Comparison of ENCODE assay signal across 19 cellular contexts in genomic region chr22:49230194-49230577, GRCh38.
A peak's percentile ranks its signal among the peaks of the same experiment; 100 is the strongest.
DNase-seq lines count a peak whose midpoint lies in the region; ATAC-seq and TF ChIP-seq lines count a peak whose summit lies in the region.
"Had no signal": no experiment of that assay in that cellular context is flagged by ENCODE, and none has a peak within 500 bp of the region (broad histone marks: within the 10 kb centered on the region; RNA-seq: fewer than 3 reads in every experiment).

No MANE protein-coding gene starts in this region.

- H2BK15ac ChIP-seq in neuronal stem cell (ENCODE audit: low read length): no peak overlapping the region

- no peak overlapping the region for H2AFZ ChIP-seq in neuronal stem cell (ENCODE audit: low read length)

- H4K91ac ChIP-seq in neuronal stem cell (ENCODE audit: low read depth, low read length, poor library complexity): no peak overlapping the region

- H3K27me3 Mint-ChIP-seq in activated CD4-positive, alpha-beta T cell treated with anti-CD3 and anti-CD28 coated beads for 36 hours: peaks cover 7% of the 10 kb centered on the region
- peaks cover 14% of the 10 kb centered on the region for H3K27me3 Mint-ChIP-seq in endodermal cell (ENCODE audit: insufficient read depth)
- H3K27me3 Mint-ChIP-seq: activated CD8-positive, alpha-beta T cell treated with anti-CD3 and anti-CD28 coated beads for 36 hours had no signal

- no peak for ATAC-seq in activated CD4-positive, alpha-beta T cell treated with anti-CD3 and anti-CD28 coated beads for 36 hours
- ATAC-seq in GM19328 (IDR thresholded peaks at IDR 0.05; ENCODE audit: unreplicated experiment) (no peak), GM18861 (IDR thresholded peaks at IDR 0.05; ENCODE audit: unreplicated experiment) (no peak), HG03520 (IDR thresholded peaks at IDR 0.05; ENCODE audit: unreplicated experiment) (no peak)
- ATAC-seq: activated CD8-positive, alpha-beta T cell treated with anti-CD3 and anti-CD28 coated beads for 36 hours; activated T-helper 17 cell treated with anti-CD3 and anti-CD28 coated beads, Interleukin-2, amount 50 U/mL, for 72 hours; lower lobe of right lung; stimulated activated naive CD8-positive, alpha-beta T cell treated with anti-CD3 and anti-CD28 coated beads, Interleukin-15, Interleukin-2, amounts not matched to agents 100 U/mL and 50 U/mL, for 24 hours; upper lobe of right lung had no signal

- H3K79me1 ChIP-seq in neuronal stem cell (ENCODE audit: low read depth, low read length): no peaks in the 10 kb centered on the region

- H3K27ac Mint-ChIP-seq in activated CD4-positive, alpha-beta T cell treated with anti-CD3 and anti-CD28 coated beads for 36 hours: no peak overlapping the region
- no peak overlapping the region for H3K27ac Mint-ChIP-seq in endodermal cell
- H3K27ac Mint-ChIP-seq: activated CD8-positive, alpha-beta T cell treated with anti-CD3 and anti-CD28 coated beads for 36 hours; activated T-helper 17 cell treated with anti-CD3 and anti-CD28 coated beads, Interleukin-2, amount 50 U/mL, for 72 hours; nephron had no signal

- H3K4me2 ChIP-seq in neuronal stem cell (ENCODE audit: insufficient read depth, low read length, poor library complexity, severe bottlenecking): no peak overlapping the region

- H4K8ac ChIP-seq in neuronal stem cell (ENCODE audit: low read depth, low read length): no peak overlapping the region

- TF ChIP-seq CTCF in NB4 (IDR thresholded peaks at IDR 0.05; ENCODE audit: low read depth, low read length) (no peak), endodermal cell (conservative IDR thresholded peaks at IDR 0.05) (no peak)

- no peak overlapping the region for H2BK120ac ChIP-seq in neuronal stem cell (ENCODE audit: low read depth, low read length)

- H3K4me1 ChIP-seq in endodermal cell (ENCODE audit: control insufficient read depth, insufficient read depth, low read length): no peaks in the 10 kb centered on the region
- peaks cover 0 to 11% of the 10 kb centered on the region in 2 donors for H3K4me1 ChIP-seq in neuronal stem cell (ENCODE audit: control insufficient read depth in 2 of 2, insufficient read depth in 1 of 2, low read depth in 1 of 2, low read length in 2 of 2)
- H3K4me1 ChIP-seq: lower lobe of right lung, upper lobe of right lung had no signal

- H2BK5ac ChIP-seq in neuronal stem cell (ENCODE audit: low read length): no peak overlapping the region

- H3K14ac ChIP-seq in neuronal stem cell (ENCODE audit: low read length): no peak overlapping the region

- POLR2A ChIA-PET in activated CD4-positive, alpha-beta T cell treated with anti-CD3 and anti-CD28 coated beads for 36 hours (lab: Charles Lee): no interaction called here

- no peaks in the 10 kb centered on the region for H3K4me1 Mint-ChIP-seq in activated CD4-positive, alpha-beta T cell treated with anti-CD3 and anti-CD28 coated beads for 36 hours
- H3K4me1 Mint-ChIP-seq in endodermal cell: no peaks in the 10 kb centered on the region
- H3K4me1 Mint-ChIP-seq: activated T-helper 17 cell treated with anti-CD3 and anti-CD28 coated beads, Interleukin-2, amount 50 U/mL, for 72 hours; nephron had no signal

- no peaks in the 10 kb centered on the region for H3K9me3 Mint-ChIP-seq in activated CD4-positive, alpha-beta T cell treated with anti-CD3 and anti-CD28 coated beads for 36 hours (ENCODE audit: low read depth)
- no peaks in the 10 kb centered on the region for H3K9me3 Mint-ChIP-seq in endodermal cell
- H3K9me3 Mint-ChIP-seq: activated CD8-positive, alpha-beta T cell treated with anti-CD3 and anti-CD28 coated beads for 36 hours; activated T-helper 17 cell treated with anti-CD3 and anti-CD28 coated beads, Interleukin-2, amount 50 U/mL, for 72 hours; nephron had no signal

- no peak overlapping the region for H3K18ac ChIP-seq in neuronal stem cell (ENCODE audit: low read length)

- TF ChIP-seq POLR2A in NB4 (IDR thresholded peaks at IDR 0.05; ENCODE audit: extremely low read depth, insufficient read length): no peak

- H3K23ac ChIP-seq in neuronal stem cell (ENCODE audit: low read depth, low read length, poor library complexity): no peak overlapping the region

- DNase-seq in activated CD4-positive, alpha-beta T cell treated with anti-CD3 and anti-CD28 coated beads for 36 hours: peak; percentile 8
- DNase-seq in activated CD4-positive, alpha-beta T cell treated with anti-CD3 and anti-CD28 coated beads for 48 hours: no peak
- DNase-seq in NB4 (ENCODE audit: low read depth) (peak; percentile 18), endodermal cell (peak; percentile 89), neuronal stem cell (ENCODE audit: low spot score) (peak; percentile 50)
- DNase-seq: 8988T; activated CD8-positive, alpha-beta T cell treated with anti-CD3 and anti-CD28 coated beads for 36 hours; amygdala; lower lobe of right lung; NCI-H446; stimulated activated CD4-positive, alpha-beta T cell treated with anti-CD3 and anti-CD28 coated beads, Interleukin-15, amount 100 ng/mL, for 24 hours; stimulated activated naive CD8-positive, alpha-beta T cell treated with anti-CD3 and anti-CD28 coated beads, Interleukin-15, Interleukin-2, amounts not matched to agents 100 U/mL and 50 U/mL, for 24 hours; upper lobe of right lung had no signal

- no peak overlapping the region for H3K4ac ChIP-seq in neuronal stem cell (ENCODE audit: low read length)

- H3K9me3 ChIP-seq in endodermal cell (ENCODE audit: control insufficient read depth, low read length) (no peaks in the 10 kb centered on the region), neuronal stem cell (replicated peaks in 1 of 2; ENCODE audit: control insufficient read depth in 2 of 2, insufficient read depth in 1 of 2, low read depth in 1 of 2, low read length in 2 of 2) (no peaks in the 10 kb centered on the region)
- H3K9me3 ChIP-seq: lower lobe of right lung, upper lobe of right lung had no signal

- 29 to 57% methylated on average over 1 to 3 of the region's 3 CpGs for WGBS in endodermal cell (ENCODE audit: insufficient coverage in 1 of 2, insufficient read length in 1 of 2), 2 experiments
- WGBS in neuronal stem cell (ENCODE audit: extremely low coverage in 2 of 2, insufficient read length in 2 of 2, insufficient replicate concordance in 1 of 2), 2 donors: no CpG with 5 or more reads among the region's 3 CpGs

- intact Hi-C loops in activated CD4-positive, alpha-beta T cell treated with anti-CD3 and anti-CD28 coated beads for 36 hours (cut with DNase I, micrococcal nuclease): no loop called here

- H3K4me3 Mint-ChIP-seq in activated CD4-positive, alpha-beta T cell treated with anti-CD3 and anti-CD28 coated beads for 36 hours: no peak overlapping the region
- no peak overlapping the region for H3K4me3 Mint-ChIP-seq in endodermal cell
- H3K4me3 Mint-ChIP-seq: activated CD8-positive, alpha-beta T cell treated with anti-CD3 and anti-CD28 coated beads for 36 hours; activated T-helper 17 cell treated with anti-CD3 and anti-CD28 coated beads, Interleukin-2, amount 50 U/mL, for 72 hours; nephron had no signal

- no peaks in the 10 kb centered on the region for H3K36me3 Mint-ChIP-seq in activated CD4-positive, alpha-beta T cell treated with anti-CD3 and anti-CD28 coated beads for 36 hours (ENCODE audit: low read depth)
- H3K36me3 Mint-ChIP-seq in endodermal cell (ENCODE audit: low read depth): no peaks in the 10 kb centered on the region

- CTCF ChIA-PET in activated CD4-positive, alpha-beta T cell treated with anti-CD3 and anti-CD28 coated beads for 36 hours (lab: Charles Lee): no interaction called here

- no peaks in the 10 kb centered on the region for H3K36me3 ChIP-seq in endodermal cell (ENCODE audit: control insufficient read depth, insufficient read depth, low read length)
- H3K36me3 ChIP-seq in neuronal stem cell (replicated peaks in 1 of 2; ENCODE audit: control insufficient read depth in 2 of 2, insufficient read depth in 2 of 2, low read length in 2 of 2): no peaks in the 10 kb centered on the region
- H3K36me3 ChIP-seq: lower lobe of right lung, upper lobe of right lung had no signal

- H3K27me3 ChIP-seq in endodermal cell (ENCODE audit: control insufficient read depth, insufficient read depth, low read length, poor library complexity, severe bottlenecking) (peaks cover 10% of the 10 kb centered on the region), neuronal stem cell (ENCODE audit: control insufficient read depth in 3 of 3, insufficient read depth in 3 of 3, low read depth in 1 of 3, low read length in 3 of 3) (no peaks in the 10 kb centered on the region)
- H3K27me3 ChIP-seq: upper lobe of right lung had no signal

- H3K9ac ChIP-seq in endodermal cell (ENCODE audit: extremely low read depth, low read length, poor library complexity, severe bottlenecking): no peak overlapping the region
- H3K9ac ChIP-seq in neuronal stem cell (ENCODE audit: low read depth, low read length, poor library complexity): no peak overlapping the region

- no peak overlapping the region for H3K27ac ChIP-seq in endodermal cell (ENCODE audit: low read depth, low read length)
- no peak overlapping the region for H3K27ac ChIP-seq in neuronal stem cell (replicated peaks; ENCODE audit: low read length)
- H3K27ac ChIP-seq: C4-2B, lower lobe of right lung, upper lobe of right lung had no signal

- H2BK12ac ChIP-seq in neuronal stem cell (ENCODE audit: low read length): no peak overlapping the region

- no peak overlapping the region for H3K4me3 ChIP-seq in NB4 (ENCODE audit: low read depth, low read length)
- H3K4me3 ChIP-seq in endodermal cell (ENCODE audit: low read length): no peak overlapping the region
- H3K4me3 ChIP-seq in neuronal stem cell (ENCODE audit: low read length in 2 of 2): peak overlapping the region in 1 of 2 donors; percentile 33
- H3K4me3 ChIP-seq: lower lobe of right lung, upper lobe of right lung had no signal

- no peak overlapping the region for H2AK5ac ChIP-seq in neuronal stem cell (ENCODE audit: low read depth, low read length)
